Comparison of ENCODE assay signal across 30 cellular contexts in genomic region chr19:58089846-58090245, GRCh38. TPM values are rescaled to one million over a fixed set of nuclear protein-coding genes. Genes with fewer than 3 reads are reported as not detected.
"Had no signal": no experiment of that assay in that cellular context is flagged by ENCODE, and none has a peak within 500 bp of the region (broad histone marks: within the 10 kb centered on the region; RNA-seq: fewer than 3 reads in every experiment).

No MANE protein-coding gene starts in this region.

- H3K27me3 ChIP-seq: pancreas, tibial nerve had no signal

- H3K27ac ChIP-seq: pancreas, prostate gland, tibial nerve had no signal

- ATAC-seq: left cardiac atrium; left lobe of liver; left ventricle myocardium superior; mucosa of descending colon; naive thymus-derived CD4-positive, alpha-beta T cell; natural killer cell treated with Interleukin-12 subunit alpha and Interleukin-12 subunit beta and Interleukin-15 and Interleukin-18, amount 100 ng/mL, for 72 hours; pancreas had no signal

- H3K27ac Mint-ChIP-seq: naive thymus-derived CD4-positive, alpha-beta T cell; natural killer cell treated with Interleukin-12 subunit alpha and Interleukin-12 subunit beta and Interleukin-15 and Interleukin-18, amount 100 ng/mL, for 72 hours; stimulated activated naive CD8-positive, alpha-beta T cell treated with anti-CD3 and anti-CD28 coated beads, Interleukin-15, Interleukin-2, amounts not matched to agents 100 ng/mL and 50 ng/mL, for 24 hours; type B pancreatic cell had no signal

- H3K9me3 Mint-ChIP-seq: type B pancreatic cell had no signal

- H3K4me1 ChIP-seq: pancreas, prostate gland, tibial nerve had no signal

- DNase-seq: head of caudate nucleus; hippocampal formation; kidney glomerular epithelial cell; left cardiac atrium; left ventricle myocardium superior; mesendoderm; midbrain; mucosa of descending colon; naive thymus-derived CD4-positive, alpha-beta T cell; pancreas; retina; right cardiac atrium; stimulated activated CD4-positive, alpha-beta T cell treated with anti-CD3 and anti-CD28 coated beads, Interleukin-1b, Interleukin-23, amount 100 ng/mL, for 48 hours; stimulated activated CD4-positive, alpha-beta T cell treated with anti-CD3 and anti-CD28 coated beads, Interleukin-2, amount 100 ng/mL, for 48 hours; stimulated activated CD4-positive, alpha-beta T cell treated with anti-CD3 and anti-CD28 coated beads, Interleukin-4, amount 100 ng/mL, for 4 hours; stimulated activated naive CD4-positive, alpha-beta T cell had no signal

- H3K4me3 Mint-ChIP-seq: naive thymus-derived CD4-positive, alpha-beta T cell; natural killer cell treated with Interleukin-12 subunit alpha and Interleukin-12 subunit beta and Interleukin-15 and Interleukin-18, amount 100 ng/mL, for 72 hours; stimulated activated naive CD8-positive, alpha-beta T cell treated with anti-CD3 and anti-CD28 coated beads, Interleukin-15, Interleukin-2, amounts not matched to agents 100 ng/mL and 50 ng/mL, for 24 hours; type B pancreatic cell had no signal

- H3K9me3 ChIP-seq: pancreas, prostate gland had no signal

- H3K27me3 Mint-ChIP-seq: naive thymus-derived CD4-positive, alpha-beta T cell; natural killer cell treated with Interleukin-12 subunit alpha and Interleukin-12 subunit beta and Interleukin-15 and Interleukin-18, amount 100 ng/mL, for 72 hours; stimulated activated naive CD8-positive, alpha-beta T cell treated with anti-CD3 and anti-CD28 coated beads, Interleukin-15, Interleukin-2, amounts not matched to agents 100 ng/mL and 50 ng/mL, for 24 hours; type B pancreatic cell had no signal

- H3K4me3 ChIP-seq: lung, mucosa of descending colon, pancreas, prostate gland, smooth muscle cell, tibial nerve had no signal

RNA-seq across cellular contexts. Expression of gene ZSCAN1, which starts 56.0 kb away (rescaled TPM):
- total RNA-seq: left lobe of liver; left ventricle myocardium superior; mucosa of descending colon; myocyte; naive thymus-derived CD4-positive, alpha-beta T cell; natural killer cell treated with Interleukin-12 subunit alpha and Interleukin-12 subunit beta and Interleukin-15 and Interleukin-18, amount 100 ng/mL, for 72 hours; omental fat pad; skeletal muscle tissue; smooth muscle cell; subcutaneous adipose tissue; urinary bladder had no signal
- polyA plus RNA-seq: keratinocyte; naive thymus-derived CD4-positive, alpha-beta T cell had no signal
